9 cellular contexts compared by ENCODE assay signal in the genomic region with DNA sequence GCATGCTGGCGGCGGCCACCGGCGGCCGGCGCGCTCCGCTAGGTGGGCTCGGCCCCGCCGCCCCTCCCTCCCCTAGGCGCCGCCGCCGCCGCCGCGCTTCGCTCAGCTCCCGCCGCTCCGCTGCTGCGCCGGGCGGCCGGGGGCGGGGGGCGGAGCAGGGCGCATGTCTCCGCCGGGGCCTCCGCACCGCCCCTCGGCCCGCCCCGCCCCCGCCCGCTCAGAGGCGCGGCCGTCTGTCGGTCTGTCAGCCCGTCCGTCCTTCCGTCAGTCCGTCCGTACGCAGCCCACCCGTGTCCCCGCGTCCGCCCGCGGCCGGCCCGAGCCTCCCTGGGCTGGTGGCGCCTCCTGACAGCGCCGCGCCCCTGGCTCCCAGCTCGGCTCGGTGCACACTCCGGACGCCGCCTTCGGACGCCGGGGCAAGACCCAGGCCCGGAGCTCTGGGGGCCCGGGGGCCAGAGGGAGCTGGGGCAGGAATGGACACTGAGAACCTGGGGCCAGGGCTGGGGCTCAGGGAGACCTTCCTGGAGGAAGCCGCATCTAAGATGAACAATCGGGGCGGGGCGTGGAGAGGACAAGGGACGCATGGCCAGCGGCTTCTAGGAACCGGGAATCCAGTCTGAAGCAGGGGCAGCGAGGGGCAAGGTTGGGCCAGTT. TPM values are rescaled to one million over a fixed set of nuclear protein-coding genes. Genes with fewer than 3 reads are reported as not detected.
A peak's percentile ranks its signal among the peaks of the same experiment; 100 is the strongest.
DNase-seq lines count a peak whose midpoint lies in the region; ATAC-seq and TF ChIP-seq lines count a peak whose summit lies in the region.
"Had no signal": no experiment of that assay in that cellular context is flagged by ENCODE, and none has a peak within 500 bp of the region (broad histone marks: within the 10 kb centered on the region; RNA-seq: fewer than 3 reads in every experiment).

TSS of gene GPR153 (minus strand) at position 138 of the 654 bp plus-strand sequence. CDS start 6,193 bp downstream, outside the sequence.

- no peaks in the 10 kb centered on the region for H3K27me3 ChIP-seq in vagina
- H3K27me3 ChIP-seq: adrenal gland had no signal

- peak in 1 of 2 donors; percentile 24 for TF ChIP-seq POLR2A in vagina (IDR thresholded peaks at IDR 0.05)

- peak; percentile 34 for DNase-seq in DMS79 treated with DMSO at 0.1 percent for 48 hours (lab: John Stamatoyannopoulos, UW)
- no peak for DNase-seq in DMS79 (lab: John Stamatoyannopoulos, UW)
- peak; percentile 44 for DNase-seq in NCI-H345 (lab: John Stamatoyannopoulos, UW)
- peak; percentile 58 for DNase-seq in activated T-cell treated with anti-CD3 and anti-CD28 coated beads, Interleukin-2, amount 50 U/mL, for 4 hours
- peak; percentile 41 for DNase-seq in fibroblast of villous mesenchyme (ENCODE audit: low read depth)
- no peak for DNase-seq in osteocyte (ENCODE audit: extremely low spot score, unreplicated experiment)
- no peak for DNase-seq in vagina (ENCODE audit: extremely low spot score in 2 of 2)

- H3K9me3 Mint-ChIP-seq in activated T-cell treated with anti-CD3 and anti-CD28 coated beads, Interleukin-2, amount 50 U/mL, for 4 hours: no peaks in the 10 kb centered on the region
- no peaks in the 10 kb centered on the region for H3K9me3 Mint-ChIP-seq in osteocyte (ENCODE audit: unreplicated experiment)

- H3K4me3 ChIP-seq in fibroblast of villous mesenchyme (ENCODE audit: low read depth, low read length) (peak within 1 kb of the TSS; percentile 72), vagina (peak within 1 kb of the TSS; percentile 57 to 81)

- no peak within 1 kb of the TSS for H3K27ac Mint-ChIP-seq in osteocyte (ENCODE audit: unreplicated experiment)

- intact Hi-C loops in vagina (cut with DNase I): no loop called here

- H3K4me3 Mint-ChIP-seq in activated T-cell treated with anti-CD3 and anti-CD28 coated beads, Interleukin-2, amount 50 U/mL, for 4 hours: peak within 1 kb of the TSS; percentile 60
- H3K4me3 Mint-ChIP-seq in osteocyte (ENCODE audit: unreplicated experiment): peak within 1 kb of the TSS; percentile 61

- peak; percentile 77 to 82 for ATAC-seq in activated T-cell treated with anti-CD3 and anti-CD28 coated beads, Interleukin-2, amount 50 U/mL, for 4 hours
- no peak for ATAC-seq in GM21526 (IDR thresholded peaks at IDR 0.05; ENCODE audit: low FRiP score, unreplicated experiment)

- peaks cover 14% of the 10 kb centered on the region for H3K27me3 Mint-ChIP-seq in activated T-cell treated with anti-CD3 and anti-CD28 coated beads, Interleukin-2, amount 50 U/mL, for 4 hours (ENCODE audit: low read depth)
- no peaks in the 10 kb centered on the region for H3K27me3 Mint-ChIP-seq in osteocyte (ENCODE audit: unreplicated experiment)

- peaks cover 4% of the 10 kb centered on the region for H3K4me1 Mint-ChIP-seq in activated T-cell treated with anti-CD3 and anti-CD28 coated beads, Interleukin-2, amount 50 U/mL, for 4 hours (ENCODE audit: low read depth)
- H3K4me1 Mint-ChIP-seq in osteocyte (ENCODE audit: unreplicated experiment): peaks cover 3% of the 10 kb centered on the region

- no peaks in the 10 kb centered on the region for H3K36me3 Mint-ChIP-seq in activated T-cell treated with anti-CD3 and anti-CD28 coated beads, Interleukin-2, amount 50 U/mL, for 4 hours (ENCODE audit: insufficient read depth)
- no peaks in the 10 kb centered on the region for H3K36me3 Mint-ChIP-seq in osteocyte (ENCODE audit: unreplicated experiment)

- H3K27ac ChIP-seq in vagina: peak within 1 kb of the TSS; percentile 87

- peaks cover 49% of the 10 kb centered on the region for H3K4me1 ChIP-seq in vagina

- TF ChIP-seq CTCF in fibroblast of villous mesenchyme (IDR thresholded peaks at IDR 0.05; ENCODE audit: insufficient read depth, low read depth, low read length) (no peak), osteocyte (IDR thresholded peaks at IDR 0.05) (no peak), vagina (IDR thresholded peaks at IDR 0.05) (no peak)

- H3K9me3 ChIP-seq in vagina: no peaks in the 10 kb centered on the region
- H3K9me3 ChIP-seq: adrenal gland had no signal

- no peaks in the 10 kb centered on the region for H3K36me3 ChIP-seq in vagina
- H3K36me3 ChIP-seq: adrenal gland had no signal

RNA-seq across cellular contexts. Expression of gene GPR153, which starts in this region (rescaled TPM):
- total RNA-seq in activated T-cell treated with anti-CD3 and anti-CD28 coated beads, Interleukin-2, amount 50 U/mL, for 4 hours: under 1 TPM; 0.50 to 0.52 (median 0.51) TPM
- 5.2 and 5.8 TPM in 2 replicates for total RNA-seq in fibroblast of villous mesenchyme
- total RNA-seq in osteocyte: 4.2 and 4.4 TPM in 2 replicates
- total RNA-seq in vagina: 11.5 TPM

Comparison
In these comparisons a context has a peak if more than half of its experiments do, and no peak if none do; other contexts are left out.
1. DNase-seq: peak in DMS79 treated with DMSO at 0.1 percent for 48 hours (single experiment), NCI-H345 (single experiment) and fibroblast of villous mesenchyme (single experiment); none in DMS79 (single experiment), osteocyte (single experiment) and vagina (0 of 2).
2. Peak in DNase-seq and ATAC-seq in activated T-cell treated with anti-CD3 and anti-CD28 coated beads, Interleukin-2, amount 50 U/mL, for 4 hours; RNA of the gene not detected or under 1 TPM.